ENCODE assay signal across 23 cellular contexts in the genomic region with DNA sequence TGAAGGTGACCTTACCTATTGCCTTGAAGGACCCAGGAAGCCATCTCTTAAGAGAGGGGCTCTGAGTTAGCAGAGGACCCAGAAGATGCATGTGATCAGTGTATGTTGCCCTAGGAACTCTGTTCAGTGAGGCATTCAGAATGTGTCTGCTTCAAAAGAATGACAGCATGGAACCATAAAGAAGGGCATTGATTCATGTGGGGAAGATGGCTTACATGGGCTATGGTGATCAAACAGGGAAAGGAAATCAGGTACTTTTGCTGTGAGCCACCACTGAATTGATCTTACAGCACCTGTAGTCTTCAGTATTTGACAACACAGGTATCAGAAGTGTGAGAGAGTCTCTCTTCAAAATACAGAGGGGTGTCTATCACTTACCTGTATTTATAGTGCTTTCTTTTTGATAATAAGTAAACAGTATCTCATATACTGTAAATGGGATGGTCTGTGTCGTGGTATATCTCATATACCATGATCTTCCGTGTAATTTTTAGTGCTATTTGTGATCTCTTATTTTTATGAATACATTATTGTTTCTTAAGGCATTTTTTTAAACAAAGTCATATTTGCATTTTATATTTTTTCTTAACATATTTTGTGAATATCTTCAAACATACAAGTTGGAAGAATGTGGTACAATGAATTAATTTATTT.
"Had no signal": no experiment of that assay in that cellular context is flagged by ENCODE, and none has a peak within 500 bp of the region (broad histone marks: within the 10 kb centered on the region; RNA-seq: fewer than 3 reads in every experiment).

No MANE protein-coding gene starts in this region.

- H3K36me3 Mint-ChIP-seq: natural killer cell had no signal

- DNase-seq: activated CD4-positive, alpha-beta T cell treated with anti-CD3 and anti-CD28 coated beads for 4 hours; activated CD4-positive, alpha-beta T cell treated with anti-CD3 and anti-CD28 coated beads, Interleukin-2, amount 50 U/mL, for 48 hours; activated CD4-positive, CD25-positive, alpha-beta regulatory T cell; activated CD8-positive, alpha-beta memory T cell treated with anti-CD3 and anti-CD28 coated beads, Interleukin-2, amount 50 U/mL, for 48 hours; activated gamma-delta T cell treated with Interleukin-2 at 50 U/mL for 16 hours; activated naive CD8-positive, alpha-beta T cell treated with anti-CD3 and anti-CD28 coated beads, Interleukin-2, amount 50 U/mL, for 24 hours; activated T-cell treated with anti-CD3 and anti-CD28 coated beads, Interleukin-2, amount 50 U/mL, for 24 hours; amygdala; cerebellar nuclear complex; colonic mucosa; effector CD8-positive, alpha-beta T cell; left cardiac atrium; mammary epithelial cell; midbrain; natural killer cell; occipital lobe; right cardiac atrium; stimulated activated naive CD4-positive, alpha-beta T cell treated with Interleukin-2 at 50 U/mL for 16 hours had no signal

- H3K27me3 Mint-ChIP-seq: activated naive CD4-positive, alpha-beta T cell treated with anti-CD3 and anti-CD28 coated beads, Interleukin-2, amount 50 U/mL, for 24 hours; activated naive CD8-positive, alpha-beta T cell treated with anti-CD3 and anti-CD28 coated beads, Interleukin-2, amount 50 U/mL, for 24 hours; activated T-cell treated with anti-CD3 and anti-CD28 coated beads, Interleukin-2, amount 50 U/mL, for 24 hours; T-cell had no signal

- H3K4me3 Mint-ChIP-seq: activated naive CD4-positive, alpha-beta T cell treated with anti-CD3 and anti-CD28 coated beads, Interleukin-2, amount 50 U/mL, for 24 hours; activated naive CD8-positive, alpha-beta T cell treated with anti-CD3 and anti-CD28 coated beads, Interleukin-2, amount 50 U/mL, for 24 hours; activated T-cell treated with anti-CD3 and anti-CD28 coated beads, Interleukin-2, amount 50 U/mL, for 24 hours; natural killer cell; neural progenitor cell; T-cell had no signal

- H3K9me3 ChIP-seq: colonic mucosa, tibial nerve had no signal

- ATAC-seq: activated naive CD8-positive, alpha-beta T cell treated with anti-CD3 and anti-CD28 coated beads, Interleukin-2, amount 50 U/mL, for 24 hours; left cardiac atrium; right cardiac atrium had no signal

- H3K27ac Mint-ChIP-seq: activated naive CD4-positive, alpha-beta T cell treated with anti-CD3 and anti-CD28 coated beads, Interleukin-2, amount 50 U/mL, for 24 hours; activated naive CD8-positive, alpha-beta T cell treated with anti-CD3 and anti-CD28 coated beads, Interleukin-2, amount 50 U/mL, for 24 hours; activated T-cell treated with anti-CD3 and anti-CD28 coated beads, Interleukin-2, amount 50 U/mL, for 24 hours; neural progenitor cell had no signal

- H3K9me3 Mint-ChIP-seq: activated naive CD4-positive, alpha-beta T cell treated with anti-CD3 and anti-CD28 coated beads, Interleukin-2, amount 50 U/mL, for 24 hours; activated naive CD8-positive, alpha-beta T cell treated with anti-CD3 and anti-CD28 coated beads, Interleukin-2, amount 50 U/mL, for 24 hours; activated T-cell treated with anti-CD3 and anti-CD28 coated beads, Interleukin-2, amount 50 U/mL, for 24 hours; natural killer cell; neural progenitor cell; T-cell; T-helper 2 cell treated with Interferon-gamma antibody and Interleukin-4, amounts not matched to agents 5 μg/mL and 100 μg/mL, for 36 hours had no signal
